1 cellular context compared by ENCODE assay signal in genomic region chr16:22948058-22948602, GRCh38.
TF ChIP-seq lines count a peak whose summit lies in the region.

No MANE protein-coding gene starts in this region.

TF ChIP-seq in H1, 55 proteins besides CTCF, POLR2A, EP300 and RAD21:
- TF ChIP-seq ZNF274 (IDR thresholded peaks at IDR 0.05; ENCODE audit: borderline replicate concordance, extremely low read depth, low read length) (no peak), CEBPB (IDR thresholded peaks at IDR 0.05; ENCODE audit: low read depth, low read length) (no peak), MAFK (IDR thresholded peaks at IDR 0.05; ENCODE audit: low read depth, low read length) (no peak), CBX5 (IDR thresholded peaks at IDR 0.05; ENCODE audit: low read depth, low read length) (no peak), RNF2 (IDR thresholded peaks at IDR 0.05; ENCODE audit: borderline replicate concordance, low read depth, low read length, missing control alignments, poor library complexity, severe bottlenecking) (no peak)
